In the genomic region with DNA sequence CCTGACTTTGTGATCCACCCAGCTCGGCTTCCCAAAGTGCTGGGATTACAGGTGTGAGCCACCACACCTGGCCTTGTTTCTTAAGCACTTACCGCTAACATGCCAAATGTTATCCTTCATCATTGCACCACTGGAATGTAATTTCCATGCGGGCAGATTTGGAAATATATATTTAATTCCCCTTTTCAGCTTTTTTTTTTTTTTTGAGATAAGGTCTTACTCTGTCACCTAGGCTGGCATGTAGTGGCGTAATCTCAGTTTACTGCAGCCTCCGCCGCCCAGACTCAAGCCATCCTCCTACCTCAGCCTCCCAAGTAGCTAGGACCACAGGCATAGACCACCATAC, we compare ENCODE assay signal across 9 cellular contexts. TPM values are rescaled to one million over a fixed set of nuclear protein-coding genes. Genes with fewer than 3 reads are reported as not detected.
"Had no signal": no experiment of that assay in that cellular context is flagged by ENCODE, and none has a peak within 500 bp of the region (broad histone marks: within the 10 kb centered on the region; RNA-seq: fewer than 3 reads in every experiment).

No MANE protein-coding gene starts in this region.

- H3K4me2 ChIP-seq: GM23338 had no signal

- FAIRE-seq: H1, H54, HTR-8/SVneo had no signal

- H3K4me3 ChIP-seq: GM23338 had no signal

- DNase-seq: H9, HCEC 1CT, KBM-7 had no signal

- ATAC-seq: GM23338 had no signal

- H2AFZ ChIP-seq: GM23338 had no signal

RNA-seq across cellular contexts. Expression of gene UPK1A, which starts 4.3 kb away (rescaled TPM):
- total RNA-seq: HT-29 had no signal
- polyA plus RNA-seq: IgD-negative memory B cell had no signal

RNA-seq across cellular contexts. Expression of gene ZBTB32, which starts 42.4 kb away (rescaled TPM):
- total RNA-seq: GM23338, HT-29 had no signal
